ENCODE assay signal across 11 cellular contexts in genomic region chr6:5191222-5191621, GRCh38.
DNase-seq lines count a peak whose midpoint lies in the region; ATAC-seq and TF ChIP-seq lines count a peak whose summit lies in the region.
"Had no signal": no experiment of that assay in that cellular context is flagged by ENCODE, and none has a peak within 500 bp of the region (broad histone marks: within the 10 kb centered on the region; RNA-seq: fewer than 3 reads in every experiment).

No MANE protein-coding gene starts in this region.

- H3K27ac Mint-ChIP-seq in mesothelial cell of epicardium, result peak overlapping the region; percentile 62
- H3K27ac Mint-ChIP-seq: activated naive CD8-positive, alpha-beta T cell treated with anti-CD3 and anti-CD28 coated beads, Interleukin-2, amount 50 U/mL, for 24 hours; CD4-positive, alpha-beta T cell had no signal

- no peak for TF ChIP-seq CTCF in mesothelial cell of epicardium (IDR thresholded peaks at IDR 0.05; ENCODE audit: unreplicated experiment)

- H3K4me1 Mint-ChIP-seq in mesothelial cell of epicardium, result peaks cover 27% of the 10 kb centered on the region
- H3K4me1 Mint-ChIP-seq: activated naive CD8-positive, alpha-beta T cell treated with anti-CD3 and anti-CD28 coated beads, Interleukin-2, amount 50 U/mL, for 24 hours had no signal

- ATAC-seq in GM18517 (IDR thresholded peaks at IDR 0.05; ENCODE audit: unreplicated experiment), result peak; percentile 57
- peak; percentile 53 for ATAC-seq in GM21786 (IDR thresholded peaks at IDR 0.05; ENCODE audit: unreplicated experiment)
- ATAC-seq in HG03442 (IDR thresholded peaks at IDR 0.05; ENCODE audit: unreplicated experiment), result peak; percentile 41
- ATAC-seq in HG03439 (IDR thresholded peaks at IDR 0.05; ENCODE audit: unreplicated experiment), result no peak
- no peak for ATAC-seq in HG02759 (IDR thresholded peaks at IDR 0.05; ENCODE audit: unreplicated experiment)
- ATAC-seq: activated naive CD8-positive, alpha-beta T cell treated with anti-CD3 and anti-CD28 coated beads, Interleukin-2, amount 50 U/mL, for 24 hours had no signal

- H3K9me3 Mint-ChIP-seq in mesothelial cell of epicardium, result peaks cover 4% of the 10 kb centered on the region
- H3K9me3 Mint-ChIP-seq: activated naive CD8-positive, alpha-beta T cell treated with anti-CD3 and anti-CD28 coated beads, Interleukin-2, amount 50 U/mL, for 24 hours; CD4-positive, alpha-beta T cell had no signal

- DNase-seq in mesothelial cell of epicardium (ENCODE audit: low spot score in 2 of 2, unreplicated experiment in 2 of 2) (no peak), COLO829 (ENCODE audit: low spot score) (no peak)
- DNase-seq: activated naive CD8-positive, alpha-beta T cell treated with anti-CD3 and anti-CD28 coated beads, Interleukin-2, amount 50 U/mL, for 24 hours; CD4-positive, alpha-beta T cell; KBM-7; NK-92 treated with Interleukin-12 subunit alpha and Interleukin-12 subunit beta, amount 100 ng/mL, for 24 hours had no signal

- no peak overlapping the region for H3K4me3 Mint-ChIP-seq in mesothelial cell of epicardium
- H3K4me3 Mint-ChIP-seq: activated naive CD8-positive, alpha-beta T cell treated with anti-CD3 and anti-CD28 coated beads, Interleukin-2, amount 50 U/mL, for 24 hours; CD4-positive, alpha-beta T cell had no signal

- H3K27me3 Mint-ChIP-seq in mesothelial cell of epicardium (ENCODE audit: low read depth), result no peaks in the 10 kb centered on the region
- H3K27me3 Mint-ChIP-seq: activated naive CD8-positive, alpha-beta T cell treated with anti-CD3 and anti-CD28 coated beads, Interleukin-2, amount 50 U/mL, for 24 hours; CD4-positive, alpha-beta T cell had no signal

- peaks cover 6% of the 10 kb centered on the region for H3K36me3 Mint-ChIP-seq in mesothelial cell of epicardium

Comparison
In these comparisons a context has a peak if more than half of its experiments do, and no peak if none do; other contexts are left out.
1. ATAC-seq: peak in GM18517 (single experiment), GM21786 (single experiment) and HG03442 (single experiment); none in HG03439 (single experiment) and HG02759 (single experiment).